In genomic region chr17:61351745-61352407, GRCh38 we compare ENCODE assay signal across 20 cellular contexts. TPM values are rescaled to one million over a fixed set of nuclear protein-coding genes. Genes with fewer than 3 reads are reported as not detected.
"Had no signal": no experiment of that assay in that cellular context is flagged by ENCODE, and none has a peak within 500 bp of the region (broad histone marks: within the 10 kb centered on the region; RNA-seq: fewer than 3 reads in every experiment).

No MANE protein-coding gene starts in this region.

- ATAC-seq: activated CD4-positive, CD25-positive, alpha-beta regulatory T cell treated with anti-CD3 and anti-CD28 coated beads, Interleukin-2, amount 50 U/mL, for 24 hours; activated T-cell treated with anti-CD3 and anti-CD28 coated beads, Interleukin-2, amount 50 U/mL, for 72 hours; foreskin keratinocyte; stimulated activated naive CD8-positive, alpha-beta T cell treated with anti-CD3 and anti-CD28 coated beads, Interleukin-15, Interleukin-2, amounts not matched to agents 100 U/mL and 50 U/mL, for 24 hours had no signal

- H3K27ac Mint-ChIP-seq: activated CD4-positive, alpha-beta memory T cell treated with anti-CD3 and anti-CD28 coated beads, Interleukin-2, amount 10 ng/mL, durations not matched to agents 7 days and 5 days; activated CD4-positive, alpha-beta T cell treated with anti-CD3 and anti-CD28 coated beads, Interleukin-2, amount 10 ng/mL, durations not matched to agents 24 days and 14 days; activated naive CD4-positive, alpha-beta T cell treated with anti-CD3 and anti-CD28 coated beads for 36 hours; activated T-cell treated with anti-CD3 and anti-CD28 coated beads, Interleukin-2, amount 50 U/mL, for 72 hours; T-helper 1 cell treated with Interleukin-12 subunit alpha and Interleukin-12 subunit beta and Interleukin-4 antibody, amounts not matched to agents 30 μg/mL and 1 μg/mL, for 36 hours had no signal

- DNase-seq: activated CD4-positive, alpha-beta memory T cell treated with anti-CD3 and anti-CD28 coated beads, Interleukin-2, amount 10 ng/mL, durations not matched to agents 7 days and 5 days; activated CD4-positive, alpha-beta T cell treated with anti-CD3 and anti-CD28 coated beads, Interleukin-2, amount 10 ng/mL, durations not matched to agents 24 days and 14 days; activated effector memory CD4-positive, alpha-beta T cell treated with Interleukin-2 at 50 U/mL for 16 hours; activated naive CD4-positive, alpha-beta T cell treated with anti-CD3 and anti-CD28 coated beads for 36 hours; activated T-cell treated with anti-CD3 and anti-CD28 coated beads, Interleukin-2, amount 50 U/mL, for 72 hours; amygdala; cortex of kidney; foreskin keratinocyte; kidney glomerular epithelial cell; left lung; naive B cell; stimulated activated CD4-positive, alpha-beta T cell treated with anti-CD3 and anti-CD28 coated beads, Interleukin-4, amount 100 ng/mL, for 4 hours; stimulated activated naive CD8-positive, alpha-beta T cell treated with anti-CD3 and anti-CD28 coated beads, Interleukin-15, Interleukin-2, amounts not matched to agents 100 U/mL and 50 U/mL, for 24 hours; substantia nigra; thyroid gland; upper lobe of right lung had no signal

- H3K36me3 ChIP-seq: cardiac muscle cell, left lung, thyroid gland, upper lobe of right lung had no signal

- H3K27ac ChIP-seq: cardiac muscle cell, foreskin keratinocyte, left lung, thyroid gland, upper lobe of right lung had no signal

- H3K4me1 Mint-ChIP-seq: activated CD4-positive, alpha-beta memory T cell treated with anti-CD3 and anti-CD28 coated beads, Interleukin-2, amount 10 ng/mL, durations not matched to agents 7 days and 5 days; activated CD4-positive, alpha-beta T cell treated with anti-CD3 and anti-CD28 coated beads, Interleukin-2, amount 10 ng/mL, durations not matched to agents 24 days and 14 days; naive B cell had no signal

- H3K27me3 ChIP-seq: cardiac muscle cell, foreskin keratinocyte, left lung, thyroid gland, upper lobe of right lung had no signal

- H3K4me3 Mint-ChIP-seq: activated CD4-positive, alpha-beta memory T cell treated with anti-CD3 and anti-CD28 coated beads, Interleukin-2, amount 10 ng/mL, durations not matched to agents 7 days and 5 days; activated CD4-positive, alpha-beta T cell treated with anti-CD3 and anti-CD28 coated beads, Interleukin-2, amount 10 ng/mL, durations not matched to agents 24 days and 14 days; activated naive CD4-positive, alpha-beta T cell treated with anti-CD3 and anti-CD28 coated beads for 36 hours; activated T-cell treated with anti-CD3 and anti-CD28 coated beads, Interleukin-2, amount 50 U/mL, for 72 hours; naive B cell; T-helper 1 cell treated with Interleukin-12 subunit alpha and Interleukin-12 subunit beta and Interleukin-4 antibody, amounts not matched to agents 30 μg/mL and 1 μg/mL, for 36 hours had no signal

- H3K4me1 ChIP-seq: foreskin keratinocyte had no signal

- H3K9me3 ChIP-seq: left lung, thyroid gland, upper lobe of right lung had no signal

- H3K4me3 ChIP-seq: cardiac muscle cell, left lung, thyroid gland, upper lobe of right lung had no signal

- H3K36me3 Mint-ChIP-seq: naive B cell had no signal

- H3K9me3 Mint-ChIP-seq: activated CD4-positive, alpha-beta memory T cell treated with anti-CD3 and anti-CD28 coated beads, Interleukin-2, amount 10 ng/mL, durations not matched to agents 7 days and 5 days; activated CD4-positive, alpha-beta T cell treated with anti-CD3 and anti-CD28 coated beads, Interleukin-2, amount 10 ng/mL, durations not matched to agents 24 days and 14 days; activated naive CD4-positive, alpha-beta T cell treated with anti-CD3 and anti-CD28 coated beads for 36 hours; activated T-cell treated with anti-CD3 and anti-CD28 coated beads, Interleukin-2, amount 50 U/mL, for 72 hours; endodermal cell; naive B cell; T-helper 1 cell treated with Interleukin-12 subunit alpha and Interleukin-12 subunit beta and Interleukin-4 antibody, amounts not matched to agents 30 μg/mL and 1 μg/mL, for 36 hours had no signal

- H3K27me3 Mint-ChIP-seq: activated CD4-positive, alpha-beta memory T cell treated with anti-CD3 and anti-CD28 coated beads, Interleukin-2, amount 10 ng/mL, durations not matched to agents 7 days and 5 days; activated CD4-positive, alpha-beta T cell treated with anti-CD3 and anti-CD28 coated beads, Interleukin-2, amount 10 ng/mL, durations not matched to agents 24 days and 14 days; naive B cell had no signal

RNA-seq across cellular contexts. Expression of gene TBX2, which starts 47.8 kb away (rescaled TPM):
- total RNA-seq: activated CD4-positive, alpha-beta memory T cell treated with anti-CD3 and anti-CD28 coated beads, Interleukin-2, amount 10 ng/mL, durations not matched to agents 7 days and 5 days; activated CD4-positive, alpha-beta T cell treated with anti-CD3 and anti-CD28 coated beads, Interleukin-2, amount 10 ng/mL, durations not matched to agents 24 days and 14 days; activated naive CD4-positive, alpha-beta T cell treated with anti-CD3 and anti-CD28 coated beads for 36 hours; foreskin keratinocyte had no signal
- polyA plus RNA-seq: foreskin keratinocyte had no signal
